Comparison of ENCODE assay signal across 1 cellular context in the genomic region with DNA sequence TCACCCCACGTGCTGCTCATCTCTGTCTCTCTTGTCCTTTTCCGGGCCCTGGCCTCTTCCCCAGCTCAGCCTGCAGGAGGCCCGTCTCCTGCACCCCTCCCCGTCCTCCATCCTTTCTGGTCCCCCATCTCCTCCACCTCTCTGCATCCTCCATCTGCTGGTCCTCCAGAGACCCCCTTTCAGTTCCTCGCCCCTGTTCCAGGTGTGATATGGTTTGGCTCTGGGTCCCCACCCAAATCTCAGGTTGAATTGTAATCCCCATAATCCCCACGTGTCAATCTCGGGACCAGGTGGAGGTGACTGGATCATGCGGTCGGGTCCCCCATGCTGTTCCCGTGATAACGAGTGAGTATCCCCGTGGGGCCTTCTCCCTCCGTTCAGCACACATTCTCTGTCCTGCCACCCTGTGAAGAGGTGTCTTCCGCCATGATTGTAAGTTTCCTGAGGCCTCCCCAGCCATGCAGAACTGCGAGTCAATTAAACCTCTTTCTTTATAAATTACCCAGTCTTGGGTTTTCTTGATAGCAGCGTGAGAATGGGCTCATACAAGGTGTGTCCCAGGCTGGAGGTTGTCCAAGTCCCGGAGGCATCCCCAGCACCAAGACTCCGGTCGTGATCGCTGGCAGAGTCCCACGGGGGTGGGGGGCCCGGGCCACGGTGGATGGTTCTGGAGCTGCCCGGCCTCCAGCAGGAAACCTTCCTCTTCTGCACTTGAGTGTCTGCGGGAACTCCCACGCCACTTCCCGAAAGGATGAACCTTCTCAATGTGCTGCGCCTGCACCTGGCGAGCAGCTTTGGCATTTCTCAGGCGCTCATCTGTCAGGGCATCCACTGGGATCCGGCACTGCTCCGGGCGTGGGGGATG.
TF ChIP-seq lines count a peak whose summit lies in the region.

No MANE protein-coding gene starts in this region.

TF ChIP-seq in HepG2, 621 proteins besides CTCF, POLR2A, EP300 and RAD21:
- no peak for TF ChIP-seq GMEB1 (CRISPR knock-in tag; IDR thresholded peaks at IDR 0.05; ENCODE audit: borderline replicate concordance)
- TF ChIP-seq PBX2 (CRISPR knock-in tag; IDR thresholded peaks at IDR 0.05), result no peak
- TF ChIP-seq ZNF468 (CRISPR knock-in tag; IDR thresholded peaks at IDR 0.05), result no peak
- no peak for TF ChIP-seq NRL (CRISPR knock-in tag; IDR thresholded peaks at IDR 0.05; ENCODE audit: borderline replicate concordance)
- no peak for TF ChIP-seq IRX3 (CRISPR knock-in tag; IDR thresholded peaks at IDR 0.05; ENCODE audit: borderline replicate concordance, low read depth)
- TF ChIP-seq ZNF572 (CRISPR knock-in tag; IDR thresholded peaks at IDR 0.05), result no peak
- no peak for TF ChIP-seq ZNF878 (CRISPR knock-in tag; IDR thresholded peaks at IDR 0.05)
- TF ChIP-seq KLF16 (CRISPR knock-in tag; IDR thresholded peaks at IDR 0.05), result no peak
- no peak for TF ChIP-seq POLR2G (IDR thresholded peaks at IDR 0.05; ENCODE audit: low read depth, low read length)
- TF ChIP-seq ZNF597 (CRISPR knock-in tag; IDR thresholded peaks at IDR 0.05), result no peak
- TF ChIP-seq KAT2B (IDR thresholded peaks at IDR 0.05; ENCODE audit: borderline replicate concordance, low read depth, low read length), result no peak
- no peak for TF ChIP-seq ZFP90 (CRISPR knock-in tag; IDR thresholded peaks at IDR 0.05; ENCODE audit: borderline replicate concordance)
